Comparison of ENCODE assay signal across 1 cellular context in genomic region chr5:173616577-173617118, GRCh38.
TF ChIP-seq lines count a peak whose summit lies in the region.

BOD1 (minus strand) TSS chr5:173616650; CDS start chr5:173616436, 214 bp downstream.

TF ChIP-seq in HepG2, 621 proteins besides CTCF, POLR2A, EP300 and RAD21 (continued from another document):
- TF ChIP-seq ZBTB2 (CRISPR knock-in tag; IDR thresholded peaks at IDR 0.05; ENCODE audit: low read depth) (no peak), KLF16 (CRISPR knock-in tag; IDR thresholded peaks at IDR 0.05) (peak in 1 of 2 experiments; percentile 43; a peak in 1 of 4 replicates), MED8 (CRISPR knock-in tag; IDR thresholded peaks at IDR 0.05; ENCODE audit: insufficient replicate concordance) (no peak), PCBP2 (optimal IDR thresholded peaks at IDR 0.05; ENCODE audit: low read depth, low read length, poor library complexity, severe bottlenecking) (no peak), GPN1 (CRISPR knock-in tag; IDR thresholded peaks at IDR 0.05; ENCODE audit: borderline replicate concordance) (no peak), PLSCR1 (CRISPR knock-in tag; IDR thresholded peaks at IDR 0.05; ENCODE audit: borderline replicate concordance) (no peak), IRX3 (CRISPR knock-in tag; IDR thresholded peaks at IDR 0.05; ENCODE audit: borderline replicate concordance, low read depth) (0 out of 2 replicates have a peak, but pooled peaks have one; percentile 37), ZNF775 (CRISPR knock-in tag; IDR thresholded peaks at IDR 0.05; ENCODE audit: borderline replicate concordance) (no peak), ZNF563 (CRISPR knock-in tag; IDR thresholded peaks at IDR 0.05) (no peak), IKZF5 (CRISPR knock-in tag; IDR thresholded peaks at IDR 0.05) (peak; percentile 58; the same call in 1 of the 2 replicates), RBFOX2 (IDR thresholded peaks at IDR 0.05; ENCODE audit: low read depth, low read length) (no peak; the same call in none of the 2 replicates), RAD51 (IDR thresholded peaks at IDR 0.05; ENCODE audit: borderline replicate concordance) (no peak), SMC3 (IDR thresholded peaks at IDR 0.05; ENCODE audit: low read length) (no peak), SOX5 (CRISPR knock-in tag; IDR thresholded peaks at IDR 0.05; ENCODE audit: borderline replicate concordance) (peak; percentile 26; the same call in 1 of the 2 replicates), CCAR2 (optimal IDR thresholded peaks at IDR 0.05; ENCODE audit: low read depth, low read length) (no peak), ZNF746 (CRISPR knock-in tag; IDR thresholded peaks at IDR 0.05) (no peak), ZNF24 (IDR thresholded peaks at IDR 0.05) (no peak), POLR2AphosphoS5 (IDR thresholded peaks at IDR 0.05; ENCODE audit: low read depth, low read length) (peak; percentile 68; the same call in 1 of the 2 replicates), ZNF317 (CRISPR knock-in tag; IDR thresholded peaks at IDR 0.05) (no peak), ZNF572 (CRISPR knock-in tag; IDR thresholded peaks at IDR 0.05) (no peak), CC2D1A (CRISPR knock-in tag; IDR thresholded peaks at IDR 0.05) (no peak), IRF1 (CRISPR knock-in tag; IDR thresholded peaks at IDR 0.05; ENCODE audit: low read depth) (no peak), TFDP1 (CRISPR knock-in tag; IDR thresholded peaks at IDR 0.05; ENCODE audit: borderline replicate concordance) (peak; percentile 67; the same call in 1 of the 2 replicates), ZNF781 (CRISPR knock-in tag; IDR thresholded peaks at IDR 0.05; ENCODE audit: borderline replicate concordance, not compliant biosample characterization) (no peak), MLX (CRISPR knock-in tag; IDR thresholded peaks at IDR 0.05) (no peak), BRCA1 (CRISPR knock-in tag; IDR thresholded peaks at IDR 0.05) (0 out of 2 replicates have a peak, but pooled peaks have one; percentile 46), ZNF350 (CRISPR knock-in tag; IDR thresholded peaks at IDR 0.05; ENCODE audit: borderline replicate concordance, low read depth) (no peak), SKI (IDR thresholded peaks at IDR 0.05; ENCODE audit: partially characterized antibody) (no peak), ZNF383 (CRISPR knock-in tag; IDR thresholded peaks at IDR 0.05; ENCODE audit: borderline replicate concordance) (no peak), ZNF512B (CRISPR knock-in tag; IDR thresholded peaks at IDR 0.05; ENCODE audit: borderline replicate concordance) (no peak), NFYB (CRISPR knock-in tag; IDR thresholded peaks at IDR 0.05) (no peak), ATRX (CRISPR knock-in tag; IDR thresholded peaks at IDR 0.05; ENCODE audit: borderline replicate concordance) (no peak), TOPORS (CRISPR knock-in tag; IDR thresholded peaks at IDR 0.05) (no peak), ZNF841 (CRISPR knock-in tag; IDR thresholded peaks at IDR 0.05; ENCODE audit: borderline replicate concordance) (no peak), ZNF292 (CRISPR knock-in tag; IDR thresholded peaks at IDR 0.05; ENCODE audit: borderline replicate concordance, low read depth) (no peak), ZMAT3 (CRISPR knock-in tag; conservative IDR thresholded peaks at IDR 0.05) (0 out of 2 replicates have a peak, but pooled peaks have one; percentile 65), REPIN1 (CRISPR knock-in tag; IDR thresholded peaks at IDR 0.05; ENCODE audit: borderline replicate concordance, low read depth) (peak; percentile 19; the same call in 1 of the 2 replicates), TSC22D2 (CRISPR knock-in tag; IDR thresholded peaks at IDR 0.05; ENCODE audit: borderline replicate concordance) (no peak), ZNF460 (CRISPR knock-in tag; IDR thresholded peaks at IDR 0.05; ENCODE audit: borderline replicate concordance) (no peak), ZNF790 (CRISPR knock-in tag; IDR thresholded peaks at IDR 0.05; ENCODE audit: borderline replicate concordance) (no peak)
